1 cellular context compared by ENCODE assay signal in genomic region chr2:187547353-187547979, GRCh38.
TF ChIP-seq lines count a peak whose summit lies in the region.

No MANE protein-coding gene starts in this region.

TF ChIP-seq in K562, 482 proteins besides CTCF, POLR2A, EP300 and RAD21 (continued from another document and continues in another):
- TF ChIP-seq ZNF318 (IDR thresholded peaks at IDR 0.05; ENCODE audit: borderline replicate concordance in 1 of 2, low read depth in 1 of 2) (peak in 1 of 2 experiments; percentile 86; a peak in 2 of 4 replicates), ZNF24 (IDR thresholded peaks at IDR 0.05) (no peak), CHAMP1 (IDR thresholded peaks at IDR 0.05) (peak; percentile 86), TAF15 (IDR thresholded peaks at IDR 0.05; ENCODE audit: low read depth, low read length) (no peak), TCFL5 (CRISPR knock-in tag; conservative IDR thresholded peaks at IDR 0.05) (no peak), SREBF2 (CRISPR knock-in tag; IDR thresholded peaks at IDR 0.05) (no peak), CUX1 (CRISPR knock-in tag; IDR thresholded peaks at IDR 0.05) (no peak; the same call in 1 of the 2 replicates), CREM (IDR thresholded peaks at IDR 0.05; ENCODE audit: low read depth) (peak; percentile 47; the same call in 1 of the 2 replicates), SMARCA5 (IDR thresholded peaks at IDR 0.05) (no peak), ZNF444 (CRISPR knock-in tag; IDR thresholded peaks at IDR 0.05) (no peak), TRIM24 (IDR thresholded peaks at IDR 0.05) (peak in 1 of 2 experiments; percentile 62; a peak in 1 of 4 replicates), MED1 (CRISPR knock-in tag; IDR thresholded peaks at IDR 0.05; ENCODE audit: borderline replicate concordance) (no peak), JUNB (CRISPR knock-in tag; conservative IDR thresholded peaks at IDR 0.05) (no peak), TFE3 (CRISPR knock-in tag; IDR thresholded peaks at IDR 0.05) (no peak), L3MBTL2 (IDR thresholded peaks at IDR 0.05) (peak; percentile 57), KLF1 (tag; IDR thresholded peaks at IDR 0.05) (no peak), HOXB6 (CRISPR knock-in tag; IDR thresholded peaks at IDR 0.05; ENCODE audit: borderline replicate concordance) (no peak), ZNF511 (CRISPR knock-in tag; IDR thresholded peaks at IDR 0.05) (no peak), PHB (CRISPR knock-in tag; IDR thresholded peaks at IDR 0.05) (no peak), CHD4 (IDR thresholded peaks at IDR 0.05; ENCODE audit: insufficient read depth, insufficient replicate concordance, low read depth, low read length, poor library complexity, severe bottlenecking) (no peak), CTBP1 (IDR thresholded peaks at IDR 0.05; ENCODE audit: borderline replicate concordance) (peak; percentile 73; the same call in 1 of the 2 replicates), ZBTB1 (CRISPR knock-in tag; IDR thresholded peaks at IDR 0.05; ENCODE audit: borderline replicate concordance, low read depth) (no peak), POLR3A (IDR thresholded peaks at IDR 0.05; ENCODE audit: borderline replicate concordance, extremely low read depth, insufficient read depth, insufficient read length) (no peak), IFI16 (CRISPR knock-in tag; IDR thresholded peaks at IDR 0.05) (no peak), DDX20 (tag; IDR thresholded peaks at IDR 0.05; ENCODE audit: low read depth) (no peak), NRF1 (conservative IDR thresholded peaks at IDR 0.05 in 1 of 2, IDR thresholded peaks at IDR 0.05 in 1 of 2) (no peak), JUN (IDR thresholded peaks at IDR 0.05; ENCODE audit: borderline replicate concordance, low read depth, low read length) (peak; percentile 88), JUN (CRISPR knock-in tag; IDR thresholded peaks at IDR 0.05; ENCODE audit: borderline replicate concordance) (no peak), ATF6 (CRISPR knock-in tag; IDR thresholded peaks at IDR 0.05) (no peak), PBX2 (CRISPR knock-in tag; IDR thresholded peaks at IDR 0.05; ENCODE audit: low read depth) (no peak), PBX2 (tag; conservative IDR thresholded peaks at IDR 0.05; ENCODE audit: low read depth) (peak; percentile 66), HMBOX1 (IDR thresholded peaks at IDR 0.05) (peak; percentile 85), CBFA2T3 (IDR thresholded peaks at IDR 0.05) (peak; percentile 63), ESRRB (CRISPR knock-in tag; IDR thresholded peaks at IDR 0.05; ENCODE audit: borderline replicate concordance) (no peak)
